Comparison of ENCODE assay signal across 1 cellular context in genomic region chr1:169915150-169915549, GRCh38.
TF ChIP-seq lines count a peak whose summit lies in the region.

No MANE protein-coding gene starts in this region.

TF ChIP-seq in IMR-90, 13 proteins besides CTCF, POLR2A, EP300 and RAD21:
- TF ChIP-seq NFE2L2 (IDR thresholded peaks at IDR 0.05; ENCODE audit: low read depth, low read length): no peak
- TF ChIP-seq MAZ (IDR thresholded peaks at IDR 0.05; ENCODE audit: borderline replicate concordance, low read depth, low read length): no peak
